Comparison of ENCODE assay signal across 1 cellular context in genomic region chr6:99568103-99568933, GRCh38.
TF ChIP-seq lines count a peak whose summit lies in the region.

A gene with protein sequence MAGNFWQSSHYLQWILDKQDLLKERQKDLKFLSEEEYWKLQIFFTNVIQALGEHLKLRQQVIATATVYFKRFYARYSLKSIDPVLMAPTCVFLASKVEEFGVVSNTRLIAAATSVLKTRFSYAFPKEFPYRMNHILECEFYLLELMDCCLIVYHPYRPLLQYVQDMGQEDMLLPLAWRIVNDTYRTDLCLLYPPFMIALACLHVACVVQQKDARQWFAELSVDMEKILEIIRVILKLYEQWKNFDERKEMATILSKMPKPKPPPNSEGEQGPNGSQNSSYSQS (minus strand): TSS chr6:99568660. CDS start chr6:99568527, 133 bp downstream.

TF ChIP-seq in HepG2, 621 proteins besides CTCF, POLR2A, EP300 and RAD21 (continued from another document and continues in another):
- TF ChIP-seq PRDM10 (CRISPR knock-in tag; IDR thresholded peaks at IDR 0.05; ENCODE audit: low read depth) (peak; percentile 75; the same call in 1 of the 2 replicates), RARA (CRISPR knock-in tag; IDR thresholded peaks at IDR 0.05) (peak; percentile 60), BCL6 (CRISPR knock-in tag; IDR thresholded peaks at IDR 0.05) (peak; percentile 59; the same call in 1 of the 2 replicates), ZNF776 (CRISPR knock-in tag; IDR thresholded peaks at IDR 0.05) (peak; percentile 46; the same call in 1 of the 2 replicates), ZNF451 (CRISPR knock-in tag; IDR thresholded peaks at IDR 0.05) (peak; percentile 77; the same call in 1 of the 2 replicates), HMG20B (CRISPR knock-in tag; conservative IDR thresholded peaks at IDR 0.05) (peak; percentile 83), ZNF17 (CRISPR knock-in tag; IDR thresholded peaks at IDR 0.05) (no peak), NCOR1 (IDR thresholded peaks at IDR 0.05; ENCODE audit: borderline replicate concordance, low read length) (no peak), HHEX (CRISPR knock-in tag; IDR thresholded peaks at IDR 0.05) (no peak), RFXANK (CRISPR knock-in tag; IDR thresholded peaks at IDR 0.05) (peak; percentile 82; the same call in 1 of the 2 replicates), ZNF710 (CRISPR knock-in tag; IDR thresholded peaks at IDR 0.05; ENCODE audit: borderline replicate concordance) (no peak), RORA (CRISPR knock-in tag; IDR thresholded peaks at IDR 0.05) (no peak), BRD4 (CRISPR knock-in tag; IDR thresholded peaks at IDR 0.05) (peak; percentile 75; the same call in 1 of the 2 replicates), ZNF720 (CRISPR knock-in tag; IDR thresholded peaks at IDR 0.05) (no peak), CBX5 (CRISPR knock-in tag; IDR thresholded peaks at IDR 0.05; ENCODE audit: borderline replicate concordance) (peak; percentile 98), MEF2D (CRISPR knock-in tag; IDR thresholded peaks at IDR 0.05) (peak; percentile 88), RFX3 (CRISPR knock-in tag; IDR thresholded peaks at IDR 0.05) (no peak; the same call in 1 of the 2 replicates), ETV5 (CRISPR knock-in tag; IDR thresholded peaks at IDR 0.05; ENCODE audit: borderline replicate concordance) (peak; percentile 71), FOXP1 (IDR thresholded peaks at IDR 0.05) (no peak), FOXP1 (CRISPR knock-in tag; IDR thresholded peaks at IDR 0.05) (peak; percentile 21; the same call in 1 of the 2 replicates), ZNF160 (CRISPR knock-in tag; IDR thresholded peaks at IDR 0.05) (peak; percentile 84), ZBTB20 (CRISPR knock-in tag; IDR thresholded peaks at IDR 0.05; ENCODE audit: borderline replicate concordance, low read depth) (peak; percentile 20; the same call in 1 of the 2 replicates), PCBP1 (IDR thresholded peaks at IDR 0.05; ENCODE audit: borderline replicate concordance, low read depth, low read length) (peak; percentile 82; the same call in 1 of the 2 replicates), ZNF674 (CRISPR knock-in tag; IDR thresholded peaks at IDR 0.05; ENCODE audit: low read depth) (no peak), ATF2 (CRISPR knock-in tag; IDR thresholded peaks at IDR 0.05) (peak; percentile 87), ETV6 (CRISPR knock-in tag; conservative IDR thresholded peaks at IDR 0.05) (no peak), NAIF1 (CRISPR knock-in tag; IDR thresholded peaks at IDR 0.05; ENCODE audit: borderline replicate concordance) (no peak), ZNF556 (CRISPR knock-in tag; IDR thresholded peaks at IDR 0.05; ENCODE audit: borderline replicate concordance) (peak; percentile 96), ATAD3A (CRISPR knock-in tag; IDR thresholded peaks at IDR 0.05) (no peak), ZNF530 (CRISPR knock-in tag; IDR thresholded peaks at IDR 0.05; ENCODE audit: low read depth) (no peak; the same call in 1 of the 2 replicates), ZNF331 (CRISPR knock-in tag; IDR thresholded peaks at IDR 0.05) (peak; percentile 97)
- TF ChIP-seq, protein P1, sequence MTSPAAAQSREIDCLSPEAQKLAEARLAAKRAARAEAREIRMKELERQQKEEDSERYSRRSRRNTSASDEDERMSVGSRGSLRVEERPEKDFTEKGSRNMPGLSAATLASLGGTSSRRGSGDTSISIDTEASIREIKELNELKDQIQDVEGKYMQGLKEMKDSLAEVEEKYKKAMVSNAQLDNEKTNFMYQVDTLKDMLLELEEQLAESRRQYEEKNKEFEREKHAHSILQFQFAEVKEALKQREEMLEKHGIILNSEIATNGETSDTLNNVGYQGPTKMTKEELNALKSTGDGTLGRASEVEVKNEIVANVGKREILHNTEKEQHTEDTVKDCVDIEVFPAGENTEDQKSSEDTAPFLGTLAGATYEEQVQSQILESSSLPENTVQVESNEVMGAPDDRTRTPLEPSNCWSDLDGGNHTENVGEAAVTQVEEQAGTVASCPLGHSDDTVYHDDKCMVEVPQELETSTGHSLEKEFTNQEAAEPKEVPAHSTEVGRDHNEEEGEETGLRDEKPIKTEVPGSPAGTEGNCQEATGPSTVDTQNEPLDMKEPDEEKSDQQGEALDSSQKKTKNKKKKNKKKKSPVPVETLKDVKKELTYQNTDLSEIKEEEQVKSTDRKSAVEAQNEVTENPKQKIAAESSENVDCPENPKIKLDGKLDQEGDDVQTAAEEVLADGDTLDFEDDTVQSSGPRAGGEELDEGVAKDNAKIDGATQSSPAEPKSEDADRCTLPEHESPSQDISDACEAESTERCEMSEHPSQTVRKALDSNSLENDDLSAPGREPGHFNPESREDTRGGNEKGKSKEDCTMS (CRISPR knock-in tag; conservative IDR thresholded peaks at IDR 0.05), result no peak
- TF ChIP-seq, protein P2, sequence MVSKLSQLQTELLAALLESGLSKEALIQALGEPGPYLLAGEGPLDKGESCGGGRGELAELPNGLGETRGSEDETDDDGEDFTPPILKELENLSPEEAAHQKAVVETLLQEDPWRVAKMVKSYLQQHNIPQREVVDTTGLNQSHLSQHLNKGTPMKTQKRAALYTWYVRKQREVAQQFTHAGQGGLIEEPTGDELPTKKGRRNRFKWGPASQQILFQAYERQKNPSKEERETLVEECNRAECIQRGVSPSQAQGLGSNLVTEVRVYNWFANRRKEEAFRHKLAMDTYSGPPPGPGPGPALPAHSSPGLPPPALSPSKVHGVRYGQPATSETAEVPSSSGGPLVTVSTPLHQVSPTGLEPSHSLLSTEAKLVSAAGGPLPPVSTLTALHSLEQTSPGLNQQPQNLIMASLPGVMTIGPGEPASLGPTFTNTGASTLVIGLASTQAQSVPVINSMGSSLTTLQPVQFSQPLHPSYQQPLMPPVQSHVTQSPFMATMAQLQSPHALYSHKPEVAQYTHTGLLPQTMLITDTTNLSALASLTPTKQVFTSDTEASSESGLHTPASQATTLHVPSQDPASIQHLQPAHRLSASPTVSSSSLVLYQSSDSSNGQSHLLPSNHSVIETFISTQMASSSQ (IDR thresholded peaks at IDR 0.05; ENCODE audit: low read depth), result 0 out of 2 replicates have a peak, but pooled peaks have one; percentile 28
- TF ChIP-seq, protein P2 (CRISPR knock-in tag; IDR thresholded peaks at IDR 0.05; ENCODE audit: borderline replicate concordance), result peak; percentile 36; the same call in 1 of the 2 replicates
- TF ChIP-seq, protein P3, sequence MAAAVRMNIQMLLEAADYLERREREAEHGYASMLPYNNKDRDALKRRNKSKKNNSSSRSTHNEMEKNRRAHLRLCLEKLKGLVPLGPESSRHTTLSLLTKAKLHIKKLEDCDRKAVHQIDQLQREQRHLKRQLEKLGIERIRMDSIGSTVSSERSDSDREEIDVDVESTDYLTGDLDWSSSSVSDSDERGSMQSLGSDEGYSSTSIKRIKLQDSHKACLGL (CRISPR knock-in tag; IDR thresholded peaks at IDR 0.05), result peak; percentile 52; the same call in 1 of the 2 replicates
- TF ChIP-seq, protein P4, sequence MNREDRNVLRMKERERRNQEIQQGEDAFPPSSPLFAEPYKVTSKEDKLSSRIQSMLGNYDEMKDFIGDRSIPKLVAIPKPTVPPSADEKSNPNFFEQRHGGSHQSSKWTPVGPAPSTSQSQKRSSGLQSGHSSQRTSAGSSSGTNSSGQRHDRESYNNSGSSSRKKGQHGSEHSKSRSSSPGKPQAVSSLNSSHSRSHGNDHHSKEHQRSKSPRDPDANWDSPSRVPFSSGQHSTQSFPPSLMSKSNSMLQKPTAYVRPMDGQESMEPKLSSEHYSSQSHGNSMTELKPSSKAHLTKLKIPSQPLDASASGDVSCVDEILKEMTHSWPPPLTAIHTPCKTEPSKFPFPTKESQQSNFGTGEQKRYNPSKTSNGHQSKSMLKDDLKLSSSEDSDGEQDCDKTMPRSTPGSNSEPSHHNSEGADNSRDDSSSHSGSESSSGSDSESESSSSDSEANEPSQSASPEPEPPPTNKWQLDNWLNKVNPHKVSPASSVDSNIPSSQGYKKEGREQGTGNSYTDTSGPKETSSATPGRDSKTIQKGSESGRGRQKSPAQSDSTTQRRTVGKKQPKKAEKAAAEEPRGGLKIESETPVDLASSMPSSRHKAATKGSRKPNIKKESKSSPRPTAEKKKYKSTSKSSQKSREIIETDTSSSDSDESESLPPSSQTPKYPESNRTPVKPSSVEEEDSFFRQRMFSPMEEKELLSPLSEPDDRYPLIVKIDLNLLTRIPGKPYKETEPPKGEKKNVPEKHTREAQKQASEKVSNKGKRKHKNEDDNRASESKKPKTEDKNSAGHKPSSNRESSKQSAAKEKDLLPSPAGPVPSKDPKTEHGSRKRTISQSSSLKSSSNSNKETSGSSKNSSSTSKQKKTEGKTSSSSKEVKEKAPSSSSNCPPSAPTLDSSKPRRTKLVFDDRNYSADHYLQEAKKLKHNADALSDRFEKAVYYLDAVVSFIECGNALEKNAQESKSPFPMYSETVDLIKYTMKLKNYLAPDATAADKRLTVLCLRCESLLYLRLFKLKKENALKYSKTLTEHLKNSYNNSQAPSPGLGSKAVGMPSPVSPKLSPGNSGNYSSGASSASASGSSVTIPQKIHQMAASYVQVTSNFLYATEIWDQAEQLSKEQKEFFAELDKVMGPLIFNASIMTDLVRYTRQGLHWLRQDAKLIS (CRISPR knock-in tag; IDR thresholded peaks at IDR 0.05), result no peak
- TF ChIP-seq, protein P5, sequence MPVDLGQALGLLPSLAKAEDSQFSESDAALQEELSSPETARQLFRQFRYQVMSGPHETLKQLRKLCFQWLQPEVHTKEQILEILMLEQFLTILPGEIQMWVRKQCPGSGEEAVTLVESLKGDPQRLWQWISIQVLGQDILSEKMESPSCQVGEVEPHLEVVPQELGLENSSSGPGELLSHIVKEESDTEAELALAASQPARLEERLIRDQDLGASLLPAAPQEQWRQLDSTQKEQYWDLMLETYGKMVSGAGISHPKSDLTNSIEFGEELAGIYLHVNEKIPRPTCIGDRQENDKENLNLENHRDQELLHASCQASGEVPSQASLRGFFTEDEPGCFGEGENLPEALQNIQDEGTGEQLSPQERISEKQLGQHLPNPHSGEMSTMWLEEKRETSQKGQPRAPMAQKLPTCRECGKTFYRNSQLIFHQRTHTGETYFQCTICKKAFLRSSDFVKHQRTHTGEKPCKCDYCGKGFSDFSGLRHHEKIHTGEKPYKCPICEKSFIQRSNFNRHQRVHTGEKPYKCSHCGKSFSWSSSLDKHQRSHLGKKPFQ (CRISPR knock-in tag; IDR thresholded peaks at IDR 0.05; ENCODE audit: insufficient replicate concordance), result peak; percentile 66
